In the genomic region with DNA sequence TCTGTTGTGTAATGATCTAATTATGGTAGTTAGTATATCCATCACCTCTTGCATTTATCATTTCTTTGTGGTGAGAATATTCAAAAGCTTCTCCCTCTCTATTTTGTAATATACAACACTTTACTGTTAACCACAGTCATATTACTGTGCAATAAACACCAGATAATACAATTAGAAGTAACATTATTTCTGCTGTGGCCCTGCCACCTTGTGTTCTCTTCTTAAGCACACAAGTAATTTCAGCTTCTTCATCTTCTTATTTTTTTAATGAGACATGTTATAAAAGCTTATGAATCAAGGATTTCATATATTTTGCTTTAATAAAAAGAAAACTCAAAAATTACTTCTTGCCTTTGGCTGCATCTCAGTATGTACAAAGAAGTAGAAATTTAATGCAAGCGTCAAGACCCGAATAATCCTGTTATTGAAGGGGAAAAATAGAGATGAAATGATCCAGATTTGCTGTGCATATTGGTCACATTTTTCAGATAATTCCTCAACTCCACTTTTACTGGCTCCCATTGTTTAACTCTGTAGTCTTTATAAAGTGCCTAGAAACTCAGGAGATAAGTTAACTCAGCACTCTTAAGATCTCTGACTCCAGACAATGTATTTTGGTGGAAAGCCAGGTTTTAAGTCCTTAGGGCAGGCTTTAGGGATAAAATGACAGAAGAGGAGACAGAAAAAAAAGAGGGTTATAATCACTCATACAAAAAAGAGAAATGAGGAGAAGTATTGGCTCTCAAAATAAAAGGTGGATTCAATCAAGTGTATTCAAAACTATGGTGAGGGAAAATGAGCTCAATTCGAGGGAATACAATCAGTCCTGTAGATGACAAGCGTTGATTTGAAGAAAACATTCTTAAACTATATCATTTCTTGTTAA, we compare ENCODE assay signal across 18 cellular contexts.
DNase-seq lines count a peak whose midpoint lies in the region; ATAC-seq, FAIRE-seq and TF ChIP-seq lines count a peak whose summit lies in the region.
"Had no signal": no experiment of that assay in that cellular context is flagged by ENCODE, and none has a peak within 500 bp of the region (broad histone marks: within the 10 kb centered on the region; RNA-seq: fewer than 3 reads in every experiment).

No MANE protein-coding gene starts in this region.

- no peak overlapping the region for H3K4ac ChIP-seq in IMR-90 (ENCODE audit: low read depth, low read length)
- no peak overlapping the region for H3K4ac ChIP-seq in mesenchymal stem cell (ENCODE audit: low read depth in 1 of 2, low read length in 2 of 2)

- no peaks in the 10 kb centered on the region for H3K9me3 ChIP-seq in IMR-90 (ENCODE audit: control insufficient read depth, insufficient read depth, low read length)
- H3K9me3 ChIP-seq in K562 (replicated peaks; ENCODE audit: control insufficient read depth, insufficient read depth, low read depth, low read length), result no peaks in the 10 kb centered on the region
- no peaks in the 10 kb centered on the region for H3K9me3 ChIP-seq in mesenchymal stem cell (ENCODE audit: control insufficient read depth, low read length)

- TF ChIP-seq RAD21 in IMR-90 (IDR thresholded peaks at IDR 0.05; ENCODE audit: low read length) (peak; percentile 44; the same call in 1 of the 2 replicates), K562 (CRISPR knock-in tag; conservative IDR thresholded peaks at IDR 0.05 in 1 of 2, IDR thresholded peaks at IDR 0.05 in 1 of 2) (peak in 1 of 2 experiments; percentile 50; a peak in 2 of 4 replicates)

- CTCF ChIA-PET in IMR-90 (lab: Yijun Ruan, JAX) (interaction anchor here (0.5 to 1.6 kb wide), 4 partner anchors 8 to 368 kb away, joined by 3 to 4 read pairs (median 4); no protein-coding TSS in a partner anchor), K562 (lab: Yijun Ruan, JAX; ENCODE audit: low intra/inter-chr PET ratio) (no interaction called here)

- in situ Hi-C loops in IMR-90 (cut with MboI; ENCODE audit: low sequenced_read_pairs) (loop anchor here (10.0 kb wide), 1 partner anchor 333 kb away; no protein-coding TSS in a partner anchor), K562 (cut with MboI) (no loop called here)

- H3K14ac ChIP-seq in IMR-90 (replicated peaks; ENCODE audit: low read depth, low read length), result no peak overlapping the region
- no peak overlapping the region for H3K14ac ChIP-seq in mesenchymal stem cell (ENCODE audit: low read length in 2 of 2)

- peaks cover 52% of the 10 kb centered on the region for H3K79me2 ChIP-seq in K562 (ENCODE audit: control insufficient read depth, insufficient read depth, low read length)

- TF ChIP-seq POLR2A in IMR-90 (IDR thresholded peaks at IDR 0.05; ENCODE audit: low read depth, low read length) (no peak), K562 (conservative IDR thresholded peaks at IDR 0.05) (no peak)

- TF ChIP-seq CTCF in AG09319 (IDR thresholded peaks at IDR 0.05; ENCODE audit: low read depth, low read length) (peak; percentile 41), IMR-90 (conservative IDR thresholded peaks at IDR 0.05; ENCODE audit: low read depth, low read length) (peak; percentile 48), K562 (IDR thresholded peaks at IDR 0.05 in 2 of 3, conservative IDR thresholded peaks at IDR 0.05 in 1 of 3; ENCODE audit: insufficient read depth in 2 of 3, low read depth in 1 of 3, low read length in 3 of 3) (peak in 1 of 3 experiments; percentile 31; a peak in 1 of 6 replicates)

- H3K4me1 ChIP-seq in IMR-90 (ENCODE audit: control insufficient read depth, insufficient read depth, low read length) (peaks cover 3% of the 10 kb centered on the region; the same call in 1 of the 2 replicates), K562 (replicated peaks in 1 of 2; ENCODE audit: control insufficient read depth in 2 of 2, insufficient read depth in 2 of 2, low read length in 2 of 2) (peaks cover 0 to 11% of the 10 kb centered on the region in 2 experiments; a peak in 1 of 5 replicates), mesenchymal stem cell (ENCODE audit: control insufficient read depth, insufficient read depth, low read depth, low read length) (peaks cover 2% of the 10 kb centered on the region)
- H3K4me1 ChIP-seq: BLaER1, gastrocnemius medialis had no signal

- BruUV-seq in IMR-90 (replicated peaks; lab: Mats Ljungman, UMichigan) (no TSS peak), K562 (replicated peaks; lab: Mats Ljungman, UMichigan) (no TSS peak)

- H4K5ac ChIP-seq in IMR-90 (ENCODE audit: low read depth, low read length), result no peak overlapping the region

- WGBS in IMR-90 (ENCODE audit: extremely low coverage in 2 of 2, insufficient read length in 1 of 2), 2 experiments, result no CpG with 5 or more reads among the region's 4 CpGs
- WGBS in K562 (ENCODE audit: insufficient coverage, low coverage, missing lambda C conversion rate), result 14% methylated on average over 4 of the region's 4 CpGs
- WGBS in mesenchymal stem cell, result 100% methylated on average over 2 of the region's 4 CpGs

- POLR2A ChIA-PET in IMR-90 (lab: Charles Lee; ENCODE audit: unreplicated experiment) (no interaction called here), K562 (lab: Yijun Ruan, JAX) (no interaction called here)

- H2BK5ac ChIP-seq in IMR-90 (ENCODE audit: low read depth, low read length, poor library complexity, severe bottlenecking) (no peak overlapping the region), mesenchymal stem cell (ENCODE audit: low read depth, low read length, poor library complexity, severe bottlenecking) (no peak overlapping the region)

- DNase-seq in AG09319 (ENCODE audit: extremely low read depth, low read depth) (no peak), IMR-90 (peak; percentile 52), K562 (ENCODE audit: extremely low read depth in 1 of 4, low spot score in 3 of 4) (peak in 1 of 4 experiments; percentile 45), mesenchymal stem cell (peak; percentile 17), left colon (no peak), NCI-H1105 (lab: John Stamatoyannopoulos, UW) (no peak)
- no peak for DNase-seq in stimulated activated CD4-positive, alpha-beta T cell treated with anti-CD3 and anti-CD28 coated beads, Interleukin-4, amount 100 ng/mL, for 1 hour
- no peak for DNase-seq in stimulated activated CD4-positive, alpha-beta T cell treated with anti-CD3 and anti-CD28 coated beads, Interleukin-15, amount 100 ng/mL, for 24 hours
- DNase-seq: activated CD4-positive, alpha-beta T cell treated with anti-CD3 and anti-CD28 coated beads for 36 hours; activated naive CD8-positive, alpha-beta T cell treated with anti-CD3 and anti-CD28 coated beads for 36 hours; activated T-cell treated with anti-CD3 and anti-CD28 coated beads, Interleukin-2, amount 50 U/mL, for 1 hour; gastrocnemius medialis; NCI-H524; RPMI8226; stimulated activated CD4-positive, alpha-beta T cell treated with anti-CD3 and anti-CD28 coated beads, Interleukin-12 subunit alpha, Interleukin-12 subunit beta, amount 100 ng/mL, for 4 hours had no signal

- H2AK5ac ChIP-seq in IMR-90 (ENCODE audit: low read depth, low read length), result no peak overlapping the region
- H2AK5ac ChIP-seq in mesenchymal stem cell (ENCODE audit: low read length, severe bottlenecking), result no peak overlapping the region

- H3K4me2 ChIP-seq in IMR-90 (ENCODE audit: low read depth, low read length) (no peak overlapping the region), K562 (ENCODE audit: insufficient read depth, low read length) (peak overlapping the region; percentile 55), mesenchymal stem cell (ENCODE audit: low read length, poor library complexity, severe bottlenecking) (no peak overlapping the region)
- H3K4me2 ChIP-seq: BLaER1, KMS-11 had no signal

- H3K23ac ChIP-seq in IMR-90 (ENCODE audit: low read depth, low read length) (no peak overlapping the region), mesenchymal stem cell (ENCODE audit: low read length in 2 of 2) (no peak overlapping the region)

- H4K91ac ChIP-seq in IMR-90 (ENCODE audit: insufficient read depth, low read depth, low read length) (no peak overlapping the region), mesenchymal stem cell (ENCODE audit: low read length) (no peak overlapping the region)

- intact Hi-C loops in IMR-90 (cut with micrococcal nuclease) (loop anchor here (10.0 kb wide), 1 partner anchor 333 kb away; no protein-coding TSS in a partner anchor), K562 (cut with micrococcal nuclease) (loop anchor here (5.0 kb wide), 5 partner anchors 105 to 405 kb away; no protein-coding TSS in a partner anchor), left colon (cut with DNase I, micrococcal nuclease) (no loop called here)

- no peaks in the 10 kb centered on the region for H3K9me1 ChIP-seq in IMR-90 (ENCODE audit: insufficient read depth, low read length)
- no peaks in the 10 kb centered on the region for H3K9me1 ChIP-seq in K562 (ENCODE audit: control insufficient read depth, insufficient read depth, low read length)

- H3K27me3 ChIP-seq in IMR-90 (ENCODE audit: control insufficient read depth, insufficient read depth, low read length) (no peaks in the 10 kb centered on the region), K562 (ENCODE audit: control insufficient read depth in 2 of 2, insufficient read depth in 2 of 2, low read length in 2 of 2) (no peaks in the 10 kb centered on the region), mesenchymal stem cell (ENCODE audit: control insufficient read depth in 1 of 2, insufficient read depth in 1 of 2, low read length in 2 of 2) (no peaks in the 10 kb centered on the region)
- H3K27me3 ChIP-seq: BLaER1, gastrocnemius medialis had no signal

- H2AFZ ChIP-seq in IMR-90 (replicated peaks; ENCODE audit: low read length, poor library complexity) (no peak overlapping the region), K562 (ENCODE audit: low read depth, low read length) (peak overlapping the region; percentile 47), mesenchymal stem cell (ENCODE audit: low read depth, low read length) (no peak overlapping the region)

- FAIRE-seq in K562 (lab: Jason Lieb, UNC), result no peak
- FAIRE-seq: H54 had no signal

- no peak for TF ChIP-seq EP300 in K562 (IDR thresholded peaks at IDR 0.05; ENCODE audit: low read length)

- H2BK120ac ChIP-seq in IMR-90 (ENCODE audit: low read depth, low read length), result no peak overlapping the region
- no peak overlapping the region for H2BK120ac ChIP-seq in mesenchymal stem cell (ENCODE audit: low read depth, low read length)

- no peak overlapping the region for H3K18ac ChIP-seq in IMR-90 (ENCODE audit: low read depth, low read length)
- no peak overlapping the region for H3K18ac ChIP-seq in mesenchymal stem cell (ENCODE audit: low read depth in 1 of 2, low read length in 2 of 2)

- H3K4me3 ChIP-seq in IMR-90 (ENCODE audit: insufficient read depth, low read depth, low read length) (no peak overlapping the region), K562 (peak overlapping the region; percentile 50), mesenchymal stem cell (ENCODE audit: insufficient read depth in 1 of 2, low read depth in 1 of 2, low read length in 2 of 2) (no peak overlapping the region)
- H3K4me3 ChIP-seq: BLaER1, gastrocnemius medialis had no signal

- H2BK12ac ChIP-seq in mesenchymal stem cell (ENCODE audit: low read length in 2 of 2), result no peak overlapping the region

- H3K27ac ChIP-seq in IMR-90 (ENCODE audit: insufficient read depth, low read length) (no peak overlapping the region), K562 (ENCODE audit: extremely low read depth, low read depth, low read length) (peak overlapping the region; percentile 72; the same call in 2 of the 3 replicates), mesenchymal stem cell (ENCODE audit: low read length, poor library complexity, severe bottlenecking) (no peak overlapping the region)
- H3K27ac ChIP-seq: BLaER1, gastrocnemius medialis, KMS-11 had no signal

- no peak overlapping the region for H3K56ac ChIP-seq in IMR-90 (ENCODE audit: extremely low read depth, insufficient read depth, low read length)

- H3K9ac ChIP-seq in IMR-90 (ENCODE audit: low read depth, low read length) (no peak overlapping the region), K562 (ENCODE audit: insufficient read depth in 1 of 2, low read depth in 2 of 2, low read length in 2 of 2) (peak overlapping the region in 1 of 2 experiments; percentile 69; a peak in 2 of 4 replicates), mesenchymal stem cell (ENCODE audit: low read length) (peak overlapping the region; percentile 44)
- H3K9ac ChIP-seq: BLaER1, KMS-11 had no signal

- no peaks in the 10 kb centered on the region for H4K20me1 ChIP-seq in IMR-90 (ENCODE audit: insufficient read depth, low read length)
- H4K20me1 ChIP-seq in K562 (replicated peaks; ENCODE audit: control insufficient read depth, insufficient read depth, low read length), result no peaks in the 10 kb centered on the region
- H4K20me1 ChIP-seq: BLaER1 had no signal

- H3K36me3 ChIP-seq in IMR-90 (ENCODE audit: control insufficient read depth, insufficient read depth, low read length) (no peaks in the 10 kb centered on the region), K562 (ENCODE audit: control insufficient read depth, insufficient read depth, low read length) (0 out of 3 replicates have a peak, but pooled peaks cover 3% of the 10 kb centered on the region), mesenchymal stem cell (ENCODE audit: control insufficient read depth in 1 of 2, insufficient read depth in 2 of 2, low read depth in 1 of 2, low read length in 2 of 2) (no peaks in the 10 kb centered on the region)
- H3K36me3 ChIP-seq: BLaER1, gastrocnemius medialis had no signal

- H4K8ac ChIP-seq in IMR-90 (ENCODE audit: low read depth in 2 of 2, low read length in 2 of 2) (no peak overlapping the region), mesenchymal stem cell (ENCODE audit: low read length) (no peak overlapping the region)

- dilution Hi-C loops in IMR-90 (cut with HindIII; ENCODE audit: low sequenced_read_pairs, unreplicated experiment), result no loop called here

- no peaks in the 10 kb centered on the region for H3K79me1 ChIP-seq in IMR-90 (ENCODE audit: low read depth in 1 of 2, low read length in 2 of 2)
- no peaks in the 10 kb centered on the region for H3K79me1 ChIP-seq in mesenchymal stem cell (replicated peaks; ENCODE audit: low read length, poor library complexity, severe bottlenecking)

- H2BK15ac ChIP-seq in IMR-90 (ENCODE audit: low read depth, low read length) (no peak overlapping the region), mesenchymal stem cell (ENCODE audit: low read depth, poor library complexity, severe bottlenecking) (no peak overlapping the region)

- peak; percentile 40; the same call in 1 of the 2 replicates for ATAC-seq in IMR-90 (ENCODE audit: low read depth)
- ATAC-seq in K562, result no peak
- ATAC-seq in left colon, result no peak
- ATAC-seq: activated CD4-positive, alpha-beta T cell treated with anti-CD3 and anti-CD28 coated beads for 36 hours; gastrocnemius medialis had no signal

- no peak overlapping the region for H2BK20ac ChIP-seq in IMR-90 (ENCODE audit: low read depth, low read length)

- no peak overlapping the region for H2AK9ac ChIP-seq in IMR-90 (replicated peaks; ENCODE audit: low read depth, low read length, poor library complexity)

Comparison
In these comparisons a context has a peak if more than half of its experiments do, and no peak if none do; other contexts are left out.
1. DNase-seq: peak in IMR-90 (single experiment) and mesenchymal stem cell (single experiment); none in AG09319 (single experiment), stimulated activated CD4-positive, alpha-beta T cell treated with anti-CD3 and anti-CD28 coated beads, Interleukin-4, amount 100 ng/mL, for 1 hour (single experiment), stimulated activated CD4-positive, alpha-beta T cell treated with anti-CD3 and anti-CD28 coated beads, Interleukin-15, amount 100 ng/mL, for 24 hours (single experiment), left colon (0 of 2) and NCI-H1105 (single experiment).
2. intact Hi-C loops: an anchor here in IMR-90 (10.0 kb wide) and K562 (5.0 kb wide); none called in left colon.